Comparison of ENCODE assay signal across 22 cellular contexts in the genomic region with DNA sequence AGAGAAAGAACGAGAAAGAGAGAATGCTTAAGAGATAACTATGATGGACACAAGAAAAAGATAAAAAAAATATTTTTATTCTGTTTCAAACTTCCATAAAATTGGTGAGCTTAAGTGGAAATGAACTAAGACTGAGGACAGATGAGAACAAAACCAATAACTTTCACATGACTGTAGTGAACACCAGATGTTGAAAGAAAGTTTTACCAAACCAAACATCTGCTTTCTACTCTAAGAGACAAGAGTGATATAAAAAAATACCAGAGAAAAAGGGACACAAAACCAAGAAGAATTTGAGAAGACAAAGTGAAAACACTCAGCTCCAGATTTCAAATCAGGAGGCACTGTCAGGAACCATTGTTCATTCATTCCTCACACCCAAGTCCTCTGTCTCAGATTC.
"Had no signal": no experiment of that assay in that cellular context is flagged by ENCODE, and none has a peak within 500 bp of the region (broad histone marks: within the 10 kb centered on the region; RNA-seq: fewer than 3 reads in every experiment).

No MANE protein-coding gene starts in this region.

- DNase-seq: activated CD4-positive, alpha-beta memory T cell treated with anti-CD3 and anti-CD28 coated beads, Interleukin-2, amount 10 ng/mL, durations not matched to agents 7 days and 5 days; activated CD4-positive, alpha-beta T cell treated with anti-CD3 and anti-CD28 coated beads, Interleukin-2, amount 10 ng/mL, durations not matched to agents 7 days and 5 days; activated CD8-positive, alpha-beta memory T cell treated with anti-CD3 and anti-CD28 coated beads, Interleukin-2, amount 50 U/mL, for 48 hours; activated T-cell treated with anti-CD3 and anti-CD28 coated beads, Interleukin-2, amount 50 U/mL, for 4 hours; brain microvascular endothelial cell; IMR-90; Kasumi-1; KBM-7; NCI-H1105 treated with DMSO at 0.1 percent for 48 hours; NCI-H1436 treated with DMSO at 0.1 percent for 48 hours; NCI-H187; NCI-H2081; NCI-H510A treated with DMSO at 0.1 percent for 48 hours; NCI-H69; NK-92 treated with Interleukin-12 subunit alpha and Interleukin-12 subunit beta, amount 100 ng/mL, for 24 hours; OCI-M1; SHP77 treated with DMSO at 0.1 percent for 48 hours had no signal

- FAIRE-seq: RCC 7860 had no signal

- H3K4me1 Mint-ChIP-seq: activated naive CD4-positive, alpha-beta T cell treated with anti-CD3 and anti-CD28 coated beads, Interleukin-2, amount 50 U/mL, for 24 hours had no signal

- H3K27ac Mint-ChIP-seq: activated CD4-positive, alpha-beta memory T cell treated with anti-CD3 and anti-CD28 coated beads, Interleukin-2, amount 10 ng/mL, durations not matched to agents 7 days and 5 days; activated CD4-positive, alpha-beta T cell treated with anti-CD3 and anti-CD28 coated beads, Interleukin-2, amount 10 ng/mL, durations not matched to agents 7 days and 5 days; T-helper 1 cell treated with Interleukin-12 subunit alpha and Interleukin-12 subunit beta and Interleukin-4 antibody, amounts not matched to agents 30 μg/mL and 1 μg/mL, for 36 hours had no signal

- H3K36me3 Mint-ChIP-seq: activated naive CD4-positive, alpha-beta T cell treated with anti-CD3 and anti-CD28 coated beads, Interleukin-2, amount 50 U/mL, for 24 hours had no signal

- H3K4me3 ChIP-seq: cardiac muscle cell had no signal

- H3K27me3 Mint-ChIP-seq: activated CD4-positive, alpha-beta memory T cell treated with anti-CD3 and anti-CD28 coated beads, Interleukin-2, amount 10 ng/mL, durations not matched to agents 7 days and 5 days had no signal

- H3K27me3 ChIP-seq: brain microvascular endothelial cell, cardiac muscle cell had no signal

- H3K27ac ChIP-seq: brain microvascular endothelial cell, cardiac muscle cell had no signal

- H3K36me3 ChIP-seq: brain microvascular endothelial cell, cardiac muscle cell had no signal

- H3K4me3 Mint-ChIP-seq: activated CD4-positive, alpha-beta memory T cell treated with anti-CD3 and anti-CD28 coated beads, Interleukin-2, amount 10 ng/mL, durations not matched to agents 7 days and 5 days; activated CD4-positive, alpha-beta T cell treated with anti-CD3 and anti-CD28 coated beads, Interleukin-2, amount 10 ng/mL, durations not matched to agents 7 days and 5 days; activated naive CD4-positive, alpha-beta T cell treated with anti-CD3 and anti-CD28 coated beads, Interleukin-2, amount 50 U/mL, for 24 hours; activated T-cell treated with anti-CD3 and anti-CD28 coated beads, Interleukin-2, amount 50 U/mL, for 4 hours; T-helper 1 cell treated with Interleukin-12 subunit alpha and Interleukin-12 subunit beta and Interleukin-4 antibody, amounts not matched to agents 30 μg/mL and 1 μg/mL, for 36 hours had no signal

- H3K9me3 Mint-ChIP-seq: activated CD4-positive, alpha-beta memory T cell treated with anti-CD3 and anti-CD28 coated beads, Interleukin-2, amount 10 ng/mL, durations not matched to agents 7 days and 5 days; activated CD4-positive, alpha-beta T cell treated with anti-CD3 and anti-CD28 coated beads, Interleukin-2, amount 10 ng/mL, durations not matched to agents 7 days and 5 days; activated naive CD4-positive, alpha-beta T cell treated with anti-CD3 and anti-CD28 coated beads, Interleukin-2, amount 50 U/mL, for 24 hours; activated T-cell treated with anti-CD3 and anti-CD28 coated beads, Interleukin-2, amount 50 U/mL, for 4 hours had no signal

- ATAC-seq: activated CD4-positive, CD25-positive, alpha-beta regulatory T cell treated with anti-CD3 and anti-CD28 coated beads, Interleukin-2, amount 50 U/mL, for 24 hours had no signal
